In genomic region chr14:23071975-23072539, GRCh38 we compare ENCODE assay signal across 7 cellular contexts. TPM values are rescaled to one million over a fixed set of nuclear protein-coding genes. Genes with fewer than 3 reads are reported as not detected.
DNase-seq lines count a peak whose midpoint lies in the region; ATAC-seq and TF ChIP-seq lines count a peak whose summit lies in the region.
"Had no signal": no experiment of that assay in that cellular context is flagged by ENCODE, and none has a peak within 500 bp of the region (broad histone marks: within the 10 kb centered on the region; RNA-seq: fewer than 3 reads in every experiment).

No MANE protein-coding gene starts in this region.

- peak overlapping the region; percentile 76 for H3K4me3 ChIP-seq in mesodermal cell (ENCODE audit: extremely low read depth, insufficient read depth, low read length, poor library complexity, severe bottlenecking)

- H3K36me3 Mint-ChIP-seq in Calu3 (ENCODE audit: insufficient read depth, unreplicated experiment): peaks cover 69% of the 10 kb centered on the region
- H3K36me3 Mint-ChIP-seq in activated naive CD8-positive, alpha-beta T cell: peaks cover 6% of the 10 kb centered on the region

- no peaks in the 10 kb centered on the region for H3K9me3 Mint-ChIP-seq in Calu3 (ENCODE audit: low read depth, unreplicated experiment)
- H3K9me3 Mint-ChIP-seq in activated naive CD8-positive, alpha-beta T cell (ENCODE audit: low read depth): no peaks in the 10 kb centered on the region

- peak overlapping the region; percentile 81 for H3K4me3 Mint-ChIP-seq in Calu3 (ENCODE audit: low read depth, unreplicated experiment)
- peak overlapping the region; percentile 99 for H3K4me3 Mint-ChIP-seq in activated naive CD8-positive, alpha-beta T cell

- H3K27me3 Mint-ChIP-seq in Calu3 (ENCODE audit: unreplicated experiment): no peaks in the 10 kb centered on the region
- no peaks in the 10 kb centered on the region for H3K27me3 Mint-ChIP-seq in activated naive CD8-positive, alpha-beta T cell

- peak overlapping the region; percentile 89 for H3K27ac ChIP-seq in mesodermal cell (ENCODE audit: low read depth, low read length, severe bottlenecking)

- H3K27ac Mint-ChIP-seq in Calu3 (ENCODE audit: unreplicated experiment): peak overlapping the region; percentile 75
- peak overlapping the region; percentile 98 for H3K27ac Mint-ChIP-seq in activated naive CD8-positive, alpha-beta T cell

- intact Hi-C loops in Calu3 (cut with micrococcal nuclease; ENCODE audit: unreplicated experiment): no loop called here

- ATAC-seq in HG03108 (IDR thresholded peaks at IDR 0.05; ENCODE audit: unreplicated experiment) (no peak), GM18907 (IDR thresholded peaks at IDR 0.05; ENCODE audit: unreplicated experiment) (no peak)

- H3K4me1 Mint-ChIP-seq in Calu3 (ENCODE audit: low read depth, unreplicated experiment): peaks cover 31% of the 10 kb centered on the region
- peaks cover 41% of the 10 kb centered on the region for H3K4me1 Mint-ChIP-seq in activated naive CD8-positive, alpha-beta T cell (ENCODE audit: low read depth)

- no peaks in the 10 kb centered on the region for H3K9me3 ChIP-seq in mesodermal cell (ENCODE audit: control insufficient read depth, low read length)

- CTCF ChIA-PET in Calu3 (lab: Charles Lee): interaction anchor here (0.6 to 2.5 kb wide), 5 partner anchors 10 to 249 kb away, joined by 3 to 16 read pairs (median 7); partner anchors contain the start of genes ACIN1, C14orf119 and PABPN1

- no TSS peak for BruUV-seq in Calu3 (replicated peaks; lab: Mats Ljungman, UMichigan)

- H3K36me3 ChIP-seq in mesodermal cell (ENCODE audit: control insufficient read depth, insufficient read depth, low read length): peaks cover 72% of the 10 kb centered on the region

- 100% methylated on average over 1 to 2 of the region's 5 CpGs for WGBS in mesodermal cell (ENCODE audit: insufficient coverage in 2 of 2), 2 experiments

- no peak for TF ChIP-seq CTCF in Calu3 (IDR thresholded peaks at IDR 0.05; ENCODE audit: unreplicated experiment)

- DNase-seq in Calu3: no peak
- no peak for DNase-seq in NK-92 treated with Interleukin-12 subunit alpha and Interleukin-12 subunit beta, amount 100 ng/mL, for 24 hours (lab: John Stamatoyannopoulos, UW)

- H3K4me1 ChIP-seq in mesodermal cell (ENCODE audit: control insufficient read depth, insufficient read depth, low read length, poor library complexity, severe bottlenecking): peaks cover 33% of the 10 kb centered on the region

RNA-seq across cellular contexts. Expression of gene CDH24, which starts 14.7 kb away (rescaled TPM):
- 5.0 and 5.7 TPM in 2 replicates for total RNA-seq in Calu3 (2022)
- 25.6 TPM for polyA plus RNA-seq in mesodermal cell (2013, experiment 1 of 2)
- 20.5 TPM for polyA plus RNA-seq in mesodermal cell (2013, experiment 2 of 2)

RNA-seq across cellular contexts. Expression of gene ACIN1, which starts 22.9 kb away (rescaled TPM):
- total RNA-seq in Calu3 (2022): 181 and 191 TPM in 2 replicates
- polyA plus RNA-seq in mesodermal cell (2013, experiment 1 of 2): 167 TPM
- 150 TPM for polyA plus RNA-seq in mesodermal cell (2013, experiment 2 of 2)

RNA-seq across cellular contexts. Expression of gene C14orf119, which starts 23.2 kb away (rescaled TPM):
- total RNA-seq in Calu3 (2022): 47.0 and 47.3 TPM in 2 replicates
- 94.0 TPM for polyA plus RNA-seq in mesodermal cell (2013, experiment 1 of 2)
- 93.3 TPM for polyA plus RNA-seq in mesodermal cell (2013, experiment 2 of 2)

RNA-seq across cellular contexts. Expression of gene PSMB11, which starts 30.0 kb away (rescaled TPM):
- not detected in 2 replicates for total RNA-seq in Calu3 (2022)
- polyA plus RNA-seq in mesodermal cell (2013, experiment 1 of 2): not detected
- not detected for polyA plus RNA-seq in mesodermal cell (2013, experiment 2 of 2)
- total RNA-seq: lung microvascular endothelial cell had no signal

RNA-seq across cellular contexts. Expression of gene CIROP, which starts 32.7 kb away (rescaled TPM):
- not detected in 2 replicates for total RNA-seq in Calu3 (2022)
- polyA plus RNA-seq in mesodermal cell (2013, experiment 1 of 2): not detected
- not detected for polyA plus RNA-seq in mesodermal cell (2013, experiment 2 of 2)
- total RNA-seq: lung microvascular endothelial cell had no signal
